Comparison of ENCODE assay signal across 21 cellular contexts in the genomic region with DNA sequence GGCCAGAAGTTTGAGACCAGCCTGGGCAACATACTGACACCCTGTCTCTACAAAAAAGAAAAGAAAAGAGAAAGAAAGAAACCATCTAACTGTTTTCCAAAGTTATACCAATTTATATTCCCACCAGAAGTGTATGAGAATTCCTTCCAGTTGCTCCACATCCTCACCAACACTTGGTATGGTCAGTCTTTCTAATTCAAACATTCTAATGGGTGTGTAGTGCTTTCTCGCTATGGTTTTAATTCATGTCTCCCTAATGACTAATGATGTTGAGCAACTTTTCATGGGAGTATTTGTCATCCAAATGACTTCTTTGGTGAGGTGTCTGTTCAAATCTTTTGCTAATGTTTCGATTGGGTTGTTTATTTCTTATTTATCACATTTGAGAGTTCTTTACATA. TPM values are rescaled to one million over a fixed set of nuclear protein-coding genes. Genes with fewer than 3 reads are reported as not detected.
"Had no signal": no experiment of that assay in that cellular context is flagged by ENCODE, and none has a peak within 500 bp of the region (broad histone marks: within the 10 kb centered on the region; RNA-seq: fewer than 3 reads in every experiment).

No MANE protein-coding gene starts in this region.

- H3K4me1 ChIP-seq: colonic mucosa, uterus had no signal

- H3K9me3 ChIP-seq: colonic mucosa had no signal

- H3K4me3 ChIP-seq: colonic mucosa, esophagus squamous epithelium, skin epidermis, tibial nerve, uterus had no signal

- DNase-seq: activated B cell treated with CpG ODN at 0.5 μM for 24 hours; activated CD4-positive, alpha-beta T cell treated with anti-CD3 and anti-CD28 coated beads, Interleukin-2, amount 10 ng/mL, durations not matched to agents 24 days and 14 days; activated CD8-positive, alpha-beta memory T cell treated with anti-CD3 and anti-CD28 coated beads, Interleukin-2, amount 50 U/mL, for 4 hours; activated CD8-positive, alpha-beta T cell treated with anti-CD3 and anti-CD28 coated beads, Interleukin-2, amount 10 ng/mL, durations not matched to agents 7 days and 5 days; activated gamma-delta T cell treated with Interleukin-2 at 50 U/mL for 16 hours; activated T-cell treated with anti-CD3 and anti-CD28 coated beads, Interleukin-2, amount 50 U/mL, for 72 hours; amniotic stem cell; caudate nucleus; colonic mucosa; esophagus squamous epithelium; foreskin melanocyte; head of caudate nucleus; nephron progenitor cell; right cardiac atrium; stimulated activated CD4-positive, alpha-beta T cell treated with anti-CD3 and anti-CD28 coated beads, Interleukin-4, amount 100 ng/mL, for 4 hours; stimulated activated CD8-positive, alpha-beta memory T cell treated with anti-CD3 and anti-CD28 coated beads, Interleukin-4, amount 100 ng/mL, for 48 hours; stimulated activated naive CD4-positive, alpha-beta T cell treated with Interleukin-2 at 50 U/mL for 16 hours; substantia nigra; uterus had no signal

- H3K27me3 ChIP-seq: colonic mucosa, tibial nerve, uterus had no signal

- H3K27ac ChIP-seq: esophagus squamous epithelium, skin epidermis, tibial nerve, uterus had no signal

- H3K36me3 ChIP-seq: colonic mucosa, uterus had no signal

RNA-seq across cellular contexts. Expression of gene B3GNT7, which starts 10.5 kb away (rescaled TPM):
- total RNA-seq: activated CD4-positive, alpha-beta T cell treated with anti-CD3 and anti-CD28 coated beads, Interleukin-2, amount 10 ng/mL, durations not matched to agents 24 days and 14 days had no signal
